In the genomic region with DNA sequence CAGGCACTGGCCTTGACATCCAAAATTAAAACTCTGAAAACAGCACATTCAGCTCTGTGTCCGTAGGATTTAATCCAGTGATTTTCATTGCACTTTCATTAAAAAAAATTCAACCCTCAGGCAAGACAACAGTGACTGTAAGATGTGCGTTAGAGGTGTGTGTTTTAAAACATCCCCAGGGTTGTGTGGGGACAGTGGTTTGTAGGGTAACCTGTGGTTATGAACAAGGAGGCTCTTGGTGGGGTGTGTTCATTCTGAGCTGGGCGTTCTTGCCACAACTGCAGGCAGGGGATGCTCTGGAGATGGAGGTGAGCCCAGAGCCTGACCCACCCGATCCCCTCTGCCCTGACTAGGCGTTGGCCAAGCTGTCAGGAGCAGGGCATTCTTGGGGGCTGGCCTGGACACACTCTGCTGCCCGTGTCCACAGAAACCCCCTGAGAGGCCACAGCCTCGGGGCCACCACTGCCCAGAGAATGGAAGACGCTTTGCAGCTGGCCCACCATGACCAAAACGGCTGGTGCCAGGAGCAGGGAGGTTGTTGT, we compare ENCODE assay signal across 2 cellular contexts. TPM values are rescaled to one million over a fixed set of nuclear protein-coding genes. Genes with fewer than 3 reads are reported as not detected.
"Had no signal": no experiment of that assay in that cellular context is flagged by ENCODE, and none has a peak within 500 bp of the region (broad histone marks: within the 10 kb centered on the region; RNA-seq: fewer than 3 reads in every experiment).

No MANE protein-coding gene starts in this region.

RNA-seq across cellular contexts. Expression of gene ZDHHC11B, which starts 37.2 kb away (rescaled TPM):
- total RNA-seq: IMR-90, RPMI7951 had no signal
